Comparison of ENCODE assay signal across 7 cellular contexts in the genomic region with DNA sequence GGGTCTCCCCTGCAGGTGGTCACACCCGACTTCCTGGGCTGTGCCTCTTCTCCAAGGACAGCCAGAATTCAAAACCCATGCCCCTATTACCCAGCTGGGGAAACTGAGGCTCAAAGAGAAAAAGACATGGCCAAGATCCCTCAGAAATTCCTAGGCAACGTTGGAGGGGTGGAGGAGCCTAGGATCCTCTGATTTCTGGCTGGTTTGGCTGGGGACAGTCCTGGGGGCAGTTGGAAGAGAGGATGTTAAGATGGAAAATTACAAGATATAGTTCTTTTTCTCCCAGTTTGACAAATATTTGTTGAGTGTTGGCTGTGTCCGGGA. TPM values are rescaled to one million over a fixed set of nuclear protein-coding genes. Genes with fewer than 3 reads are reported as not detected.
A peak's percentile ranks its signal among the peaks of the same experiment; 100 is the strongest.
DNase-seq lines count a peak whose midpoint lies in the region; ATAC-seq and TF ChIP-seq lines count a peak whose summit lies in the region.

No MANE protein-coding gene starts in this region.

- no peaks in the 10 kb centered on the region for H3K9me3 Mint-ChIP-seq in activated T-helper 17 cell treated with anti-CD3 and anti-CD28 coated beads, Interleukin-2, amount 50 U/mL, for 72 hours
- no peaks in the 10 kb centered on the region for H3K9me3 Mint-ChIP-seq in stimulated activated naive B cell treated with anti-CD40 and anti-IgM and Interleukin-4, amounts not matched to agents 10 μg/mL and 1 μg/mL and 100 μg/mL, for 72 hours

- peak overlapping the region; percentile 62 for H3K27ac ChIP-seq in HCT116 (ENCODE audit: low read depth, low read length)

- RAD21 ChIA-PET in HCT116 (lab: Charles Lee; ENCODE audit: low non-redundant PET in 1 of 2, low total read pairs in 2 of 2, uncharacterized antibody in 2 of 2, unreplicated experiment in 2 of 2): no interaction called here

- CTCF ChIA-PET in HCT116 (lab: Charles Lee): no interaction called here

- H2AFZ ChIP-seq in HCT116 (ENCODE audit: low read depth, low read length, poor library complexity, severe bottlenecking): no peak overlapping the region

- TF ChIP-seq POLR2A in HCT116 (IDR thresholded peaks at IDR 0.05; ENCODE audit: borderline replicate concordance, extremely low read depth, insufficient read depth, insufficient read length): no peak

- H3K9me2 ChIP-seq in HCT116 (ENCODE audit: insufficient read depth): no peaks in the 10 kb centered on the region

- no peak for TF ChIP-seq CTCF in HCT116 (IDR thresholded peaks at IDR 0.05 in 2 of 3, conservative IDR thresholded peaks at IDR 0.05 in 1 of 3; ENCODE audit: borderline replicate concordance in 1 of 3, insufficient read depth in 1 of 3, low read depth in 2 of 3, low read length in 2 of 3)

- H3K9ac ChIP-seq in HCT116 (ENCODE audit: low read length): peak overlapping the region; percentile 98
- H3K9ac ChIP-seq in iPS-15b (ENCODE audit: low read depth, low read length): peak overlapping the region; percentile 37

- peak overlapping the region; percentile 99 for H3K4me2 ChIP-seq in HCT116 (ENCODE audit: low read length)

- H3K9me3 ChIP-seq in HCT116 (ENCODE audit: control insufficient read depth in 1 of 2, insufficient read depth in 1 of 2, low read depth in 1 of 2, low read length in 2 of 2) (no peaks in the 10 kb centered on the region), iPS-15b (ENCODE audit: control insufficient read depth, insufficient read depth, low read length) (no peaks in the 10 kb centered on the region)

- H3K79me2 ChIP-seq in HCT116 (ENCODE audit: insufficient read depth, low read length): peaks cover 77% of the 10 kb centered on the region

- peak overlapping the region; percentile 96 for H3K27ac Mint-ChIP-seq in activated T-helper 17 cell treated with anti-CD3 and anti-CD28 coated beads, Interleukin-2, amount 50 U/mL, for 72 hours
- peak overlapping the region; percentile 95 for H3K27ac Mint-ChIP-seq in stimulated activated naive B cell treated with anti-CD40 and anti-IgM and Interleukin-4, amounts not matched to agents 10 μg/mL and 1 μg/mL and 100 μg/mL, for 72 hours

- H3K4me1 ChIP-seq in HCT116 (ENCODE audit: control insufficient read depth in 1 of 2, insufficient read depth in 2 of 2, low read length in 2 of 2) (peaks cover 52 to 81% of the 10 kb centered on the region in 2 experiments), iPS-15b (ENCODE audit: control insufficient read depth, insufficient read depth, low read length) (peaks cover 6% of the 10 kb centered on the region)

- H3K27me3 Mint-ChIP-seq in activated T-helper 17 cell treated with anti-CD3 and anti-CD28 coated beads, Interleukin-2, amount 50 U/mL, for 72 hours: no peaks in the 10 kb centered on the region
- no peaks in the 10 kb centered on the region for H3K27me3 Mint-ChIP-seq in stimulated activated naive B cell treated with anti-CD40 and anti-IgM and Interleukin-4, amounts not matched to agents 10 μg/mL and 1 μg/mL and 100 μg/mL, for 72 hours

- H4K20me1 ChIP-seq in HCT116 (ENCODE audit: insufficient read depth): no peaks in the 10 kb centered on the region; the same call in 1 of the 2 replicates

- no TSS peak for BruUV-seq in HCT116 (replicated peaks; lab: Mats Ljungman, UMichigan)

- DNase-seq in HCT116 (ENCODE audit: low read depth, low spot score) (no peak), NCI-H446 (lab: John Stamatoyannopoulos, UW) (no peak), NCI-H2171 treated with DMSO at 0.1 percent for 48 hours (lab: John Stamatoyannopoulos, UW) (no peak)
- no peak for DNase-seq in stimulated activated naive B cell treated with anti-CD40 and anti-IgM and Interleukin-4, amounts not matched to agents 10 μg/mL and 1 μg/mL and 100 μg/mL, for 72 hours

- no peak for ATAC-seq in HCT116
- ATAC-seq in activated T-helper 17 cell treated with anti-CD3 and anti-CD28 coated beads, Interleukin-2, amount 50 U/mL, for 72 hours (replicated peaks): no peak
- ATAC-seq in stimulated activated naive B cell treated with anti-CD40 and anti-IgM and Interleukin-4, amounts not matched to agents 10 μg/mL and 1 μg/mL and 100 μg/mL, for 72 hours (replicated peaks): no peak
- no peak for ATAC-seq in HG03571 (IDR thresholded peaks at IDR 0.05; ENCODE audit: unreplicated experiment)

- H3K36me3 ChIP-seq in HCT116 (ENCODE audit: control insufficient read depth in 1 of 2, insufficient read depth in 2 of 2, low read length in 2 of 2): peaks cover 0 to 5% of the 10 kb centered on the region in 2 experiments; a peak in 1 of 4 replicates
- no peaks in the 10 kb centered on the region for H3K36me3 ChIP-seq in iPS-15b (ENCODE audit: control insufficient read depth, insufficient read depth, low read length)

- intact Hi-C loops in HCT116 (cut with micrococcal nuclease): no loop called here

- POLR2A ChIA-PET in HCT116 (lab: Charles Lee): no interaction called here

- TF ChIP-seq RAD21 in HCT116 (IDR thresholded peaks at IDR 0.05; ENCODE audit: low read depth): no peak

- peaks cover 70% of the 10 kb centered on the region for H3K36me3 Mint-ChIP-seq in activated T-helper 17 cell treated with anti-CD3 and anti-CD28 coated beads, Interleukin-2, amount 50 U/mL, for 72 hours (ENCODE audit: low read depth)
- peaks cover 26 to 44% of the 10 kb centered on the region in 2 donors for H3K36me3 Mint-ChIP-seq in stimulated activated naive B cell treated with anti-CD40 and anti-IgM and Interleukin-4, amounts not matched to agents 10 μg/mL and 1 μg/mL and 100 μg/mL, for 72 hours

- H3K4me1 Mint-ChIP-seq in activated T-helper 17 cell treated with anti-CD3 and anti-CD28 coated beads, Interleukin-2, amount 50 U/mL, for 72 hours: peaks cover 22% of the 10 kb centered on the region
- peaks cover 41 to 69% of the 10 kb centered on the region in 2 donors for H3K4me1 Mint-ChIP-seq in stimulated activated naive B cell treated with anti-CD40 and anti-IgM and Interleukin-4, amounts not matched to agents 10 μg/mL and 1 μg/mL and 100 μg/mL, for 72 hours

- H3K4me3 ChIP-seq in HCT116 (replicated peaks in 1 of 2; ENCODE audit: low read depth in 1 of 2, low read length in 2 of 2) (peak overlapping the region; percentile 98 to 99), iPS-15b (ENCODE audit: low read depth, low read length) (peak overlapping the region; percentile 58)

- H3K27me3 ChIP-seq in HCT116 (ENCODE audit: insufficient read depth, low read length) (no peaks in the 10 kb centered on the region), iPS-15b (ENCODE audit: control insufficient read depth, insufficient read depth, low read length) (no peaks in the 10 kb centered on the region)

- peak overlapping the region; percentile 98 for H3K4me3 Mint-ChIP-seq in activated T-helper 17 cell treated with anti-CD3 and anti-CD28 coated beads, Interleukin-2, amount 50 U/mL, for 72 hours
- H3K4me3 Mint-ChIP-seq in stimulated activated naive B cell treated with anti-CD40 and anti-IgM and Interleukin-4, amounts not matched to agents 10 μg/mL and 1 μg/mL and 100 μg/mL, for 72 hours: peak overlapping the region; percentile 83 to 97

TF ChIP-seq in HCT116, 20 proteins besides CTCF, POLR2A, EP300 and RAD21 (continues in another document):
- TF ChIP-seq FOSL1 (IDR thresholded peaks at IDR 0.05; ENCODE audit: low read depth) (no peak), SP1 (IDR thresholded peaks at IDR 0.05; ENCODE audit: low read depth) (no peak), SRF (IDR thresholded peaks at IDR 0.05; ENCODE audit: low read depth) (no peak), ZNF274 (IDR thresholded peaks at IDR 0.05; ENCODE audit: low read depth, low read length) (no peak), CEBPB (IDR thresholded peaks at IDR 0.05; ENCODE audit: low read depth) (no peak), EZH2 (IDR thresholded peaks at IDR 0.05) (no peak)
- TF ChIP-seq, protein P1, sequence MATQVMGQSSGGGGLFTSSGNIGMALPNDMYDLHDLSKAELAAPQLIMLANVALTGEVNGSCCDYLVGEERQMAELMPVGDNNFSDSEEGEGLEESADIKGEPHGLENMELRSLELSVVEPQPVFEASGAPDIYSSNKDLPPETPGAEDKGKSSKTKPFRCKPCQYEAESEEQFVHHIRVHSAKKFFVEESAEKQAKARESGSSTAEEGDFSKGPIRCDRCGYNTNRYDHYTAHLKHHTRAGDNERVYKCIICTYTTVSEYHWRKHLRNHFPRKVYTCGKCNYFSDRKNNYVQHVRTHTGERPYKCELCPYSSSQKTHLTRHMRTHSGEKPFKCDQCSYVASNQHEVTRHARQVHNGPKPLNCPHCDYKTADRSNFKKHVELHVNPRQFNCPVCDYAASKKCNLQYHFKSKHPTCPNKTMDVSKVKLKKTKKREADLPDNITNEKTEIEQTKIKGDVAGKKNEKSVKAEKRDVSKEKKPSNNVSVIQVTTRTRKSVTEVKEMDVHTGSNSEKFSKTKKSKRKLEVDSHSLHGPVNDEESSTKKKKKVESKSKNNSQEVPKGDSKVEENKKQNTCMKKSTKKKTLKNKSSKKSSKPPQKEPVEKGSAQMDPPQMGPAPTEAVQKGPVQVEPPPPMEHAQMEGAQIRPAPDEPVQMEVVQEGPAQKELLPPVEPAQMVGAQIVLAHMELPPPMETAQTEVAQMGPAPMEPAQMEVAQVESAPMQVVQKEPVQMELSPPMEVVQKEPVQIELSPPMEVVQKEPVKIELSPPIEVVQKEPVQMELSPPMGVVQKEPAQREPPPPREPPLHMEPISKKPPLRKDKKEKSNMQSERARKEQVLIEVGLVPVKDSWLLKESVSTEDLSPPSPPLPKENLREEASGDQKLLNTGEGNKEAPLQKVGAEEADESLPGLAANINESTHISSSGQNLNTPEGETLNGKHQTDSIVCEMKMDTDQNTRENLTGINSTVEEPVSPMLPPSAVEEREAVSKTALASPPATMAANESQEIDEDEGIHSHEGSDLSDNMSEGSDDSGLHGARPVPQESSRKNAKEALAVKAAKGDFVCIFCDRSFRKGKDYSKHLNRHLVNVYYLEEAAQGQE (IDR thresholded peaks at IDR 0.05; ENCODE audit: low read depth): no peak
- TF ChIP-seq, protein P2, sequence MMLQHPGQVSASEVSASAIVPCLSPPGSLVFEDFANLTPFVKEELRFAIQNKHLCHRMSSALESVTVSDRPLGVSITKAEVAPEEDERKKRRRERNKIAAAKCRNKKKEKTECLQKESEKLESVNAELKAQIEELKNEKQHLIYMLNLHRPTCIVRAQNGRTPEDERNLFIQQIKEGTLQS (IDR thresholded peaks at IDR 0.05): no peak

RNA-seq across cellular contexts. Expression of a gene that starts 2.4 kb away (rescaled TPM):
- total RNA-seq in HCT116 (2021; ENCODE audit: unreplicated experiment): 152 TPM
- 85.6 and 99.7 TPM in 2 replicates for polyA plus RNA-seq in HCT116 (2012)
- 100 to 1,000 TPM; 151 to 196 TPM for total RNA-seq in activated T-helper 17 cell treated with anti-CD3 and anti-CD28 coated beads, Interleukin-2, amount 50 U/mL, for 72 hours

RNA-seq across cellular contexts. Expression of a gene that starts 11.4 kb away (rescaled TPM):
- 5.2 TPM for total RNA-seq in HCT116 (2021; ENCODE audit: unreplicated experiment)
- 2.2 and 2.6 TPM in 2 replicates for polyA plus RNA-seq in HCT116 (2012)
- total RNA-seq in activated T-helper 17 cell treated with anti-CD3 and anti-CD28 coated beads, Interleukin-2, amount 50 U/mL, for 72 hours: 1 to 10 TPM; 4.3 to 5.2 TPM

RNA-seq across cellular contexts. Expression of a gene that starts 12.8 kb away (rescaled TPM):
- total RNA-seq in HCT116 (2021; ENCODE audit: unreplicated experiment): 21.7 TPM
- polyA plus RNA-seq in HCT116 (2012): 30.2 and 32.4 TPM in 2 replicates
- 1 to 10 TPM; 5.3 to 8.6 TPM for total RNA-seq in activated T-helper 17 cell treated with anti-CD3 and anti-CD28 coated beads, Interleukin-2, amount 50 U/mL, for 72 hours

RNA-seq across cellular contexts. Expression of a gene that starts 41.9 kb away (rescaled TPM):
- total RNA-seq in HCT116 (2021; ENCODE audit: unreplicated experiment): 12.6 TPM
- 84.7 and 216 TPM in 2 replicates for polyA plus RNA-seq in HCT116 (2012)
- total RNA-seq in activated T-helper 17 cell treated with anti-CD3 and anti-CD28 coated beads, Interleukin-2, amount 50 U/mL, for 72 hours: 10 to 100 TPM; 20.7 to 39.2 TPM
